Comparison of ENCODE assay signal across 10 cellular contexts in genomic region chr1:154446292-154446691, GRCh38.
DNase-seq lines count a peak whose midpoint lies in the region; TF ChIP-seq lines count a peak whose summit lies in the region.
"Had no signal": no experiment of that assay in that cellular context is flagged by ENCODE, and none has a peak within 500 bp of the region (broad histone marks: within the 10 kb centered on the region; RNA-seq: fewer than 3 reads in every experiment).

No MANE protein-coding gene starts in this region.

- DNase-seq in GM04503 (ENCODE audit: low read depth) (peak; percentile 90), amniotic stem cell (lab: John Stamatoyannopoulos, UW) (peak; percentile 54), kidney tubule cell (ENCODE audit: low spot score) (peak; percentile 56), tibial artery (peak; percentile 71 to 88), RPMI8226 (no peak), NK-92 (lab: John Stamatoyannopoulos, UW; ENCODE audit: unreplicated experiment) (no peak), NCI-H1930 (lab: John Stamatoyannopoulos, UW) (no peak)
- DNase-seq: GF-D8, Right ventricle myocardium superior had no signal

- peaks cover 59 to 79% (median 62%) of the 10 kb centered on the region in 3 donors for H3K36me3 ChIP-seq in tibial artery

- H3K4me3 ChIP-seq in tibial artery: no peak overlapping the region
- H3K4me3 ChIP-seq: skin epidermis had no signal

- no peaks in the 10 kb centered on the region for H3K9me3 ChIP-seq in tibial artery

- no peaks in the 10 kb centered on the region for H3K27me3 ChIP-seq in tibial artery

- peak overlapping the region in 1 of 2 donors; percentile 47 for H3K27ac ChIP-seq in tibial artery

- TF ChIP-seq CTCF in tibial artery (IDR thresholded peaks at IDR 0.05): no peak

- peaks cover 0 to 15% (median 9%) of the 10 kb centered on the region in 4 donors for H3K4me1 ChIP-seq in tibial artery

- intact Hi-C loops in tibial artery (cut with DNase I; ENCODE audit: low total_unique reads): no loop called here

Comparison
In these comparisons a context has a peak if more than half of its experiments do, and no peak if none do; other contexts are left out.
1. DNase-seq: peak in GM04503 (single experiment), amniotic stem cell (single experiment), kidney tubule cell (single experiment) and tibial artery (2 of 2); none in RPMI8226 (single experiment), NK-92 (single experiment) and NCI-H1930 (0 of 2).